Comparison of ENCODE assay signal across 23 cellular contexts in genomic region chr21:26443291-26443690, GRCh38.
DNase-seq lines count a peak whose midpoint lies in the region; FAIRE-seq and TF ChIP-seq lines count a peak whose summit lies in the region.
"Had no signal": no experiment of that assay in that cellular context is flagged by ENCODE, and none has a peak within 500 bp of the region (broad histone marks: within the 10 kb centered on the region; RNA-seq: fewer than 3 reads in every experiment).

No MANE protein-coding gene starts in this region.

- DNase-seq in EH (ENCODE audit: low read depth) (peak; percentile 37), astrocyte (ENCODE audit: low read depth) (peak; percentile 56), fibroblast of the aortic adventitia (ENCODE audit: low read depth) (peak; percentile 51), nucleus accumbens (lab: John Stamatoyannopoulos, UW) (no peak), foreskin fibroblast (no peak)
- DNase-seq in stimulated activated naive CD4-positive, alpha-beta T cell treated with Interleukin-2 at 50 U/mL for 16 hours (lab: John Stamatoyannopoulos, UW): no peak
- DNase-seq: AML-193; CD4-positive, alpha-beta T cell; CD8-positive, alpha-beta memory T cell; COR-L47; DMS 273 treated with DMSO at 0.1 percent for 48 hours; DMS153; DMS53; DMS79; DND-41; GF-D8 had no signal

- H3K36me3 ChIP-seq in astrocyte (ENCODE audit: insufficient read depth, low read length): no peaks in the 10 kb centered on the region
- H3K36me3 ChIP-seq: BLaER1 treated with 17β-estradiol and CSF1 and Interleukin-3, amounts not matched to agents 10 nM and 100 nM had no signal

- FAIRE-seq in astrocyte (lab: Jason Lieb, UNC): no peak
- FAIRE-seq: A549, G401.6, GM12891 had no signal

- H3K27ac Mint-ChIP-seq in astrocyte (ENCODE audit: unreplicated experiment): no peak overlapping the region
- H3K27ac Mint-ChIP-seq: B cell; CD4-positive, alpha-beta T cell; CD8-positive, alpha-beta memory T cell had no signal

- no peak overlapping the region for H3K9ac ChIP-seq in astrocyte (ENCODE audit: low read length)
- H3K9ac ChIP-seq: BLaER1 treated with 17β-estradiol and CSF1 and Interleukin-3, amounts not matched to agents 10 nM and 100 nM had no signal

- H2AFZ ChIP-seq in astrocyte (ENCODE audit: low read depth, low read length): no peak overlapping the region

- H3K4me3 ChIP-seq in astrocyte (ENCODE audit: insufficient read depth, low read depth, low read length): no peak overlapping the region
- H3K4me3 ChIP-seq in fibroblast of the aortic adventitia (ENCODE audit: low read depth, low read length): no peak overlapping the region
- no peak overlapping the region for H3K4me3 ChIP-seq in foreskin fibroblast (ENCODE audit: low read depth in 1 of 2, low read length in 2 of 2)
- H3K4me3 ChIP-seq: A549; BLaER1 treated with 17β-estradiol and CSF1 and Interleukin-3, amounts not matched to agents 10 nM and 100 nM had no signal

- H3K27me3 Mint-ChIP-seq in astrocyte (ENCODE audit: low read depth, unreplicated experiment): no peaks in the 10 kb centered on the region
- H3K27me3 Mint-ChIP-seq: B cell; CD4-positive, alpha-beta T cell; CD8-positive, alpha-beta memory T cell had no signal

- no peaks in the 10 kb centered on the region for H4K20me1 ChIP-seq in astrocyte (ENCODE audit: insufficient read depth, low read length)
- H4K20me1 ChIP-seq: BLaER1 treated with 17β-estradiol and CSF1 and Interleukin-3, amounts not matched to agents 10 nM and 100 nM had no signal

- peaks cover 46% of the 10 kb centered on the region for H3K4me1 Mint-ChIP-seq in astrocyte (ENCODE audit: low read depth, unreplicated experiment)
- H3K4me1 Mint-ChIP-seq: B cell; CD8-positive, alpha-beta memory T cell had no signal

- TF ChIP-seq CTCF in astrocyte (IDR thresholded peaks at IDR 0.05; ENCODE audit: insufficient read depth, low read depth, low read length) (no peak), fibroblast of the aortic adventitia (IDR thresholded peaks at IDR 0.05; ENCODE audit: insufficient read depth, low read length) (no peak), foreskin fibroblast (IDR thresholded peaks at IDR 0.05; ENCODE audit: low read depth, low read length) (no peak)

- H3K36me3 Mint-ChIP-seq in astrocyte (ENCODE audit: low read depth, unreplicated experiment): no peaks in the 10 kb centered on the region
- H3K36me3 Mint-ChIP-seq: CD8-positive, alpha-beta memory T cell had no signal

- H3K4me3 Mint-ChIP-seq in astrocyte (ENCODE audit: unreplicated experiment): no peak overlapping the region
- H3K4me3 Mint-ChIP-seq: B cell; CD4-positive, alpha-beta T cell; CD8-positive, alpha-beta memory T cell had no signal

- no peaks in the 10 kb centered on the region for H3K79me2 ChIP-seq in astrocyte (ENCODE audit: insufficient read depth, low read length)

- no peak overlapping the region for H3K27ac ChIP-seq in astrocyte (ENCODE audit: low read depth, low read length)
- H3K27ac ChIP-seq: 22Rv1; A549; BLaER1 treated with 17β-estradiol and CSF1 and Interleukin-3, amounts not matched to agents 10 nM and 100 nM; C4-2B had no signal

- no peaks in the 10 kb centered on the region for H3K27me3 ChIP-seq in astrocyte (ENCODE audit: insufficient read depth, low read length)
- H3K27me3 ChIP-seq: BLaER1 treated with 17β-estradiol and CSF1 and Interleukin-3, amounts not matched to agents 10 nM and 100 nM had no signal

- no peaks in the 10 kb centered on the region for H3K9me3 Mint-ChIP-seq in astrocyte (ENCODE audit: unreplicated experiment)
- H3K9me3 Mint-ChIP-seq: CD4-positive, alpha-beta T cell had no signal

- peaks cover 4% of the 10 kb centered on the region for H3K4me1 ChIP-seq in astrocyte (ENCODE audit: insufficient read depth, low read length)
- H3K4me1 ChIP-seq: A549; BLaER1 treated with 17β-estradiol and CSF1 and Interleukin-3, amounts not matched to agents 10 nM and 100 nM had no signal

- H3K9me3 ChIP-seq in astrocyte (ENCODE audit: insufficient read depth, low read depth, low read length): no peaks in the 10 kb centered on the region
- H3K9me3 ChIP-seq: A549 had no signal

- H3K4me2 ChIP-seq in astrocyte (ENCODE audit: low read length): no peak overlapping the region
- H3K4me2 ChIP-seq: A549; BLaER1 treated with 17β-estradiol and CSF1 and Interleukin-3, amounts not matched to agents 10 nM and 100 nM had no signal

Comparison
In these comparisons a context has a peak if more than half of its experiments do, and no peak if none do; other contexts are left out.
1. DNase-seq: peak in EH (single experiment), astrocyte (single experiment) and fibroblast of the aortic adventitia (single experiment); none in nucleus accumbens (0 of 56), foreskin fibroblast (0 of 2) and stimulated activated naive CD4-positive, alpha-beta T cell treated with Interleukin-2 at 50 U/mL for 16 hours (single experiment).